In genomic region chr11:67269401-67270255, GRCh38 we compare ENCODE assay signal across 9 cellular contexts. TPM values are rescaled to one million over a fixed set of nuclear protein-coding genes. Genes with fewer than 3 reads are reported as not detected.
DNase-seq lines count a peak whose midpoint lies in the region; ATAC-seq, FAIRE-seq and TF ChIP-seq lines count a peak whose summit lies in the region.
"Had no signal": no experiment of that assay in that cellular context is flagged by ENCODE, and none has a peak within 500 bp of the region (broad histone marks: within the 10 kb centered on the region; RNA-seq: fewer than 3 reads in every experiment).

No MANE protein-coding gene starts in this region.

- peaks cover 5% of the 10 kb centered on the region for H3K36me3 ChIP-seq in H7 (replicated peaks; ENCODE audit: control insufficient read depth, insufficient read depth, low read length)
- peaks cover 0 to 24% (median 2%) of the 10 kb centered on the region in 9 donors for H3K36me3 ChIP-seq in heart left ventricle
- peaks cover 2 to 3% of the 10 kb centered on the region in 2 donors for H3K36me3 ChIP-seq in small intestine (ENCODE audit: control insufficient read depth in 2 of 2, insufficient read depth in 2 of 2, low read length in 2 of 2)

- 30 to 35% (median 33%) methylated on average over 12 to 15 of the region's 15 CpGs for WGBS in heart left ventricle, 4 donors
- WGBS in small intestine, 3 donors: 19 to 33% (median 28%) methylated on average over 15 of the region's 15 CpGs

- TF ChIP-seq CTCF in heart left ventricle (IDR thresholded peaks at IDR 0.05): no peak

- H3K36me3 Mint-ChIP-seq in activated CD4-positive, alpha-beta memory T cell treated with anti-CD3 and anti-CD28 coated beads, Interleukin-2, amount 10 ng/mL, durations not matched to agents 7 days and 5 days (ENCODE audit: low read depth): peaks cover 66% of the 10 kb centered on the region

- H3K4me1 Mint-ChIP-seq in activated CD4-positive, alpha-beta memory T cell treated with anti-CD3 and anti-CD28 coated beads, Interleukin-2, amount 10 ng/mL, durations not matched to agents 7 days and 5 days: peaks cover 73% of the 10 kb centered on the region

- H3K27ac Mint-ChIP-seq in activated CD4-positive, alpha-beta memory T cell treated with anti-CD3 and anti-CD28 coated beads, Interleukin-2, amount 10 ng/mL, durations not matched to agents 7 days and 5 days: peak overlapping the region; percentile 97

- no peaks in the 10 kb centered on the region for H3K9me3 Mint-ChIP-seq in activated CD4-positive, alpha-beta memory T cell treated with anti-CD3 and anti-CD28 coated beads, Interleukin-2, amount 10 ng/mL, durations not matched to agents 7 days and 5 days

- no peak for TF ChIP-seq POLR2A in heart left ventricle (IDR thresholded peaks at IDR 0.05)

- no peak for FAIRE-seq in small intestine (lab: Jason Lieb, UNC)
- FAIRE-seq: islet of Langerhans had no signal

- peaks cover 45 to 84% (median 80%) of the 10 kb centered on the region in 12 donors for H3K4me1 ChIP-seq in heart left ventricle
- peaks cover 12 to 15% of the 10 kb centered on the region in 2 donors for H3K4me1 ChIP-seq in small intestine (ENCODE audit: control insufficient read depth in 2 of 2, insufficient read depth in 1 of 2, low read depth in 1 of 2, low read length in 1 of 2)

- no peaks in the 10 kb centered on the region for H3K27me3 Mint-ChIP-seq in activated CD4-positive, alpha-beta memory T cell treated with anti-CD3 and anti-CD28 coated beads, Interleukin-2, amount 10 ng/mL, durations not matched to agents 7 days and 5 days

- H3K9me3 ChIP-seq in heart left ventricle (no peaks in the 10 kb centered on the region), small intestine (ENCODE audit: control insufficient read depth, low read depth) (no peaks in the 10 kb centered on the region)

- H3K4me3 ChIP-seq in H7 (ENCODE audit: insufficient read depth, low read depth, low read length) (no peak overlapping the region), heart left ventricle (peak overlapping the region in 11 of 12 donors; percentile 12 to 99 (median 37)), small intestine (ENCODE audit: low read depth in 1 of 2, low read length in 2 of 2) (peak overlapping the region in 1 of 2 donors; percentile 25)

- peak overlapping the region; percentile 60 to 100 (median 85) for H3K27ac ChIP-seq in heart left ventricle
- peak overlapping the region; percentile 73 to 93 for H3K27ac ChIP-seq in small intestine (ENCODE audit: low read depth in 1 of 2, low read length in 1 of 2)

- peak; percentile 51 for DNase-seq in H7
- DNase-seq in activated CD4-positive, alpha-beta memory T cell treated with anti-CD3 and anti-CD28 coated beads, Interleukin-2, amount 10 ng/mL, durations not matched to agents 7 days and 5 days: no peak
- DNase-seq in heart left ventricle: peak in 4 of 5 donors; percentile 43 to 67 (median 56)
- DNase-seq in small intestine: peak; percentile 79
- DNase-seq in pons (ENCODE audit: low spot score): no peak
- no peak for DNase-seq in NCI-H748 (lab: John Stamatoyannopoulos, UW; ENCODE audit: unreplicated experiment)

- H3K27me3 ChIP-seq in H7 (ENCODE audit: control insufficient read depth, insufficient read depth, low read length) (peaks cover 2% of the 10 kb centered on the region; the same call in 1 of the 2 replicates), heart left ventricle (no peaks in the 10 kb centered on the region), small intestine (ENCODE audit: control insufficient read depth in 2 of 2, insufficient read depth in 2 of 2, low read length in 2 of 2) (no peaks in the 10 kb centered on the region)

- intact Hi-C loops in heart left ventricle (cut with DNase I): loop anchor here in 4 of 10 donors (2.0 to 5.0 kb wide), 4 partner anchors 19 to 118 kb away; partner anchors contain the start of genes ANKRD13D (in 1 of the 4) and SSH3 (in 1 of the 4)

- POLR2A ChIA-PET in activated CD4-positive, alpha-beta memory T cell treated with anti-CD3 and anti-CD28 coated beads, Interleukin-2, amount 10 ng/mL, durations not matched to agents 7 days and 5 days (lab: Charles Lee): interaction anchor here (0.9 to 14.4 kb wide), 8 partner anchors 9 to 84 kb away, joined by 3 to 494 read pairs (median 32); partner anchors contain the start of genes ANKRD13D, POLD4 and SSH3

- ATAC-seq in heart left ventricle (no peak), GM21529 (IDR thresholded peaks at IDR 0.05; ENCODE audit: unreplicated experiment) (no peak), HG03196 (IDR thresholded peaks at IDR 0.05; ENCODE audit: unreplicated experiment) (no peak)

- CTCF ChIA-PET in activated CD4-positive, alpha-beta memory T cell treated with anti-CD3 and anti-CD28 coated beads, Interleukin-2, amount 10 ng/mL, durations not matched to agents 7 days and 5 days (lab: Charles Lee): interaction anchor here (0.7 to 4.3 kb wide), 6 partner anchors 8 to 112 kb away, joined by 3 to 27 read pairs (median 4); partner anchors contain the start of gene ANKRD13D

- peak overlapping the region; percentile 90 for H3K4me3 Mint-ChIP-seq in activated CD4-positive, alpha-beta memory T cell treated with anti-CD3 and anti-CD28 coated beads, Interleukin-2, amount 10 ng/mL, durations not matched to agents 7 days and 5 days

RNA-seq across cellular contexts. Expression of gene GRK2, which starts 3.4 kb away (rescaled TPM):
- 73.8 and 82.1 TPM in 2 replicates for total RNA-seq in H7 (2014; rRNA removed; shearing (Covaris generic))
- 100 to 1,000 TPM; 333 to 338 TPM for total RNA-seq in activated CD4-positive, alpha-beta memory T cell treated with anti-CD3 and anti-CD28 coated beads, Interleukin-2, amount 10 ng/mL, durations not matched to agents 7 days and 5 days
- total RNA-seq in heart left ventricle: 100 to 1,000 TPM in 1 of 9 donors, 10 to 100 TPM in 8; 40.1 to 107 (median 49.6) TPM
- polyA plus RNA-seq in heart left ventricle (10 to 100 TPM; 55.6 to 63.8 TPM), small intestine (100 to 1,000 TPM in 2 of 3 donors, 10 to 100 TPM in 1; 97.4 to 153 (median 106) TPM)

RNA-seq across cellular contexts. Expression of gene ANKRD13D, which starts 19.5 kb away (rescaled TPM):
- 29.1 and 32.2 TPM in 2 replicates for total RNA-seq in H7 (2014; rRNA removed; shearing (Covaris generic))
- total RNA-seq in activated CD4-positive, alpha-beta memory T cell treated with anti-CD3 and anti-CD28 coated beads, Interleukin-2, amount 10 ng/mL, durations not matched to agents 7 days and 5 days: 100 to 1,000 TPM; 157 to 163 TPM
- 10 to 100 TPM in 6 of 9 donors, 1 to 10 TPM in 3; 7.6 to 43.6 (median 12.8) TPM for total RNA-seq in heart left ventricle
- 10 to 100 TPM; 12.3 to 17.6 TPM for polyA plus RNA-seq in heart left ventricle
- 10 to 100 TPM in 2 of 3 donors, 1 to 10 TPM in 1; 7.8 to 24.1 (median 16.2) TPM for polyA plus RNA-seq in small intestine

RNA-seq across cellular contexts. Expression of gene SSH3, which starts 33.7 kb away (rescaled TPM):
- 23.6 and 30.2 TPM in 2 replicates for total RNA-seq in H7 (2014; rRNA removed; shearing (Covaris generic))
- 10 to 100 TPM; 15.4 to 19.0 TPM for total RNA-seq in activated CD4-positive, alpha-beta memory T cell treated with anti-CD3 and anti-CD28 coated beads, Interleukin-2, amount 10 ng/mL, durations not matched to agents 7 days and 5 days
- total RNA-seq in heart left ventricle: 10 to 100 TPM; 10.8 to 23.9 (median 16.8) TPM
- polyA plus RNA-seq in heart left ventricle (1 to 10 TPM; 8.1 to 9.4 TPM), small intestine (10 to 100 TPM; 27.5 to 55.2 (median 29.7) TPM)

Comparison
In these comparisons a context has a peak if more than half of its experiments do, and no peak if none do; other contexts are left out.
1. DNase-seq: peak in H7 (single experiment), heart left ventricle (4 of 5) and small intestine (single experiment); none in activated CD4-positive, alpha-beta memory T cell treated with anti-CD3 and anti-CD28 coated beads, Interleukin-2, amount 10 ng/mL, durations not matched to agents 7 days and 5 days (single experiment), pons (single experiment) and NCI-H748 (single experiment).